In the genomic region with DNA sequence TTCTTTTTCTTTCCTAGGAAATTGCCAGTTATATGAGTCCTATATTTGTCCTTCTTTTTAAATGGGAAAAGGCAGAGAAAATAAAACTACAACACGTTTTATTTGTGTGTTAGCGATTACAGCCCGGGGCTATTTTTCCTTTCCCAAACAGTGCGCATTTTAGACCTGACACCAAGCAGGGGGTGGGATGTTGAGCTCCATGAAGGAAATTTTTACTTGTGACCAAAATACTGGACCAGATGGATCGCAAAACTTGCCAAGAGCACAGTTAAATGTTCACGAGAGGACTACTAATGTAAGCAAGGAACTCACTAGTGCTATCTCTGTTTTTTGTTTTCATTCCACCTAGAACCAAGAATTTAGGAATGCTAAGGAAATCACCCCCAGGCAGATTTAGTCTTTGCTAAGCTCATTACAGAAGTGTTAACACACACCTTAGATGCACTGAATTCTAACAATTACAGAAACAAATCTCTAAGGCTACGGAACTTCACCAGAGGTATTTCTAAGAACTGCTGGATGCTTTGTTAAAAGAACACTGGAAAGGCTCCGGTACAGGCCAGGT, we compare ENCODE assay signal across 1 cellular context.
TF ChIP-seq lines count a peak whose summit lies in the region.

No MANE protein-coding gene starts in this region.

TF ChIP-seq in IMR-90, 13 proteins besides CTCF, POLR2A, EP300 and RAD21 (continued from another document):
- no peak for TF ChIP-seq MAFK (IDR thresholded peaks at IDR 0.05; ENCODE audit: low read depth, low read length)
- no peak for TF ChIP-seq CHD1 (IDR thresholded peaks at IDR 0.05; ENCODE audit: low read depth, low read length)
- no peak for TF ChIP-seq NFE2L2 (IDR thresholded peaks at IDR 0.05; ENCODE audit: low read depth, low read length)
- TF ChIP-seq USF2 (IDR thresholded peaks at IDR 0.05; ENCODE audit: low read depth, low read length), result no peak
- no peak for TF ChIP-seq RCOR1 (IDR thresholded peaks at IDR 0.05; ENCODE audit: insufficient replicate concordance, low read length)
